13 cellular contexts compared by ENCODE assay signal in the genomic region with DNA sequence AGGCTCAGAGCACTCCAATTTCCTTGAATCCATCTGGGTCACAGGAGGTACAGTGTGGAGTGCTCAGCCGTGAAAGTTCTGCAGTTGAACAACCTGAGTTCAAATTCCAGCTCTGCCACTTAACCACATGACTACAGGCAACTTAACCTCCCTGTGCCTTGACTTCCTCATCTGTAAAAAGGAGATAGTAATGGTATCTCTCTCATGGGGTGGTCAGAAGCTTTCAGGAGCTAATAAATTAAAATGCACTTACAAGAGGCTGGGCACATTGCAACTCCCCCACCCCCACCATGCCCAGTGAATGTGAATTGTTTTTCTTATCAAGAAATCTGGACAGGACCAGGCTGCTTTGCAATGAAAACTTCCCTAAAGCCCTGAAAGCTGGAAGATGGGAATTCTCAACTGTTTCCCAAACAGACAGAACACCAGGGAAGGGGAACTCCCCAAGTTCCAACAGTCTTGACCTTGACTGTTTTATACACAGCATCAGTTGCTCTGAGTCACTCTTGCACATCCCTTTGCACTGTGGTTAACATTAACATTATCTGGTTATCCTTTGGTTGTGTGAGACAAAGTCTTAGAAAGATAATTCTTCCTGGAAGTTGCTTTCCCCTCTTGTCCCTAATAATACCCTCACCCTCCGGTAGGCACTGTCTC.
DNase-seq lines count a peak whose midpoint lies in the region; ATAC-seq, FAIRE-seq and TF ChIP-seq lines count a peak whose summit lies in the region.
"Had no signal": no experiment of that assay in that cellular context is flagged by ENCODE, and none has a peak within 500 bp of the region (broad histone marks: within the 10 kb centered on the region; RNA-seq: fewer than 3 reads in every experiment).

No MANE protein-coding gene starts in this region.

- peaks cover 12% of the 10 kb centered on the region for H3K4me1 ChIP-seq in A549
- no peaks in the 10 kb centered on the region for H3K4me1 ChIP-seq in naive thymus-derived CD4-positive, alpha-beta T cell (ENCODE audit: control insufficient read depth in 2 of 2, insufficient read depth in 2 of 2, low read length in 2 of 2)
- H3K4me1 ChIP-seq: adrenal gland had no signal

- H3K4me3 Mint-ChIP-seq in naive thymus-derived CD4-positive, alpha-beta T cell, result peak overlapping the region in 1 of 10 donors; percentile 10
- H3K4me3 Mint-ChIP-seq: B cell had no signal

- H3K27me3 ChIP-seq in bronchial epithelial cell (ENCODE audit: control insufficient read depth, insufficient read depth, low read length), result no peaks in the 10 kb centered on the region
- no peaks in the 10 kb centered on the region for H3K27me3 ChIP-seq in naive thymus-derived CD4-positive, alpha-beta T cell (ENCODE audit: control insufficient read depth in 2 of 2, insufficient read depth in 2 of 2, low read length in 2 of 2)
- H3K27me3 ChIP-seq: adrenal gland had no signal

- TF ChIP-seq RAD21 in A549 (conservative IDR thresholded peaks at IDR 0.05 in 1 of 2, IDR thresholded peaks at IDR 0.05 in 1 of 2), result no peak

- peak overlapping the region in 3 of 9 donors; percentile 14 to 93 (median 30) for H3K27ac Mint-ChIP-seq in naive thymus-derived CD4-positive, alpha-beta T cell
- H3K27ac Mint-ChIP-seq: B cell had no signal

- DNase-seq in A549 (ENCODE audit: low read depth in 1 of 2, low spot score in 1 of 2) (peak in 1 of 2 experiments; percentile 26), NCI-H226 (peak; percentile 34), bronchial epithelial cell (ENCODE audit: low read depth) (peak; percentile 32), dedifferentiated amniotic fluid mesenchymal stem cell (ENCODE audit: extremely low spot score) (no peak), NOMO-1 (lab: John Stamatoyannopoulos, UW; ENCODE audit: unreplicated experiment in 2 of 2) (no peak)
- no peak for DNase-seq in naive thymus-derived CD4-positive, alpha-beta T cell
- DNase-seq in activated CD8-positive, alpha-beta memory T cell treated with anti-CD3 and anti-CD28 coated beads, Interleukin-2, amount 50 U/mL, for 4 hours, result no peak
- DNase-seq: activated CD4-positive, CD25-positive, alpha-beta regulatory T cell treated with anti-CD3 and anti-CD28 coated beads, Interleukin-2, amount 50 U/mL, for 72 hours; NCI-H1092 treated with DMSO at 0.1 percent for 48 hours; PC-3 had no signal

- TF ChIP-seq POLR2A in A549 (IDR thresholded peaks at IDR 0.05; ENCODE audit: low read length), result no peak

- POLR2A ChIA-PET in A549 (lab: Yijun Ruan, JAX), result no interaction called here
- POLR2A ChIA-PET in naive thymus-derived CD4-positive, alpha-beta T cell (lab: Charles Lee), result interaction anchor here (1.3 kb wide), 1 partner anchor 8 kb away, joined by 3 read pairs; no protein-coding TSS in a partner anchor

- H3K27me3 Mint-ChIP-seq in naive thymus-derived CD4-positive, alpha-beta T cell, result no peaks in the 10 kb centered on the region
- H3K27me3 Mint-ChIP-seq: B cell had no signal

- H3K27ac ChIP-seq in A549, result 0 out of 6 replicates have a peak overlapping the region, but pooled peaks of 1 of the 2 experiments have one; percentile 9
- no peak overlapping the region for H3K27ac ChIP-seq in naive thymus-derived CD4-positive, alpha-beta T cell (ENCODE audit: low read depth, low read length)

- no peaks in the 10 kb centered on the region for H3K36me3 ChIP-seq in bronchial epithelial cell (ENCODE audit: control insufficient read depth, insufficient read depth, low read length)
- H3K36me3 ChIP-seq in naive thymus-derived CD4-positive, alpha-beta T cell (ENCODE audit: control insufficient read depth in 2 of 3, insufficient read depth in 3 of 3, low read length in 3 of 3), result no peaks in the 10 kb centered on the region
- H3K36me3 ChIP-seq: adrenal gland had no signal

- H3K9me3 ChIP-seq in A549, result no peaks in the 10 kb centered on the region
- no peaks in the 10 kb centered on the region for H3K9me3 ChIP-seq in naive thymus-derived CD4-positive, alpha-beta T cell (ENCODE audit: control insufficient read depth in 2 of 3, low read length in 3 of 3)
- H3K9me3 ChIP-seq: adrenal gland had no signal

- peak; percentile 54 to 61; a peak in 1 of 6 replicates for ATAC-seq in A549
- peak; percentile 49 for ATAC-seq in naive thymus-derived CD4-positive, alpha-beta T cell
- no peak for ATAC-seq in GM18873 (IDR thresholded peaks at IDR 0.05; ENCODE audit: low FRiP score, unreplicated experiment)
- ATAC-seq: PC-3 had no signal

- CTCF ChIA-PET in A549 (lab: Yijun Ruan, JAX), result interaction anchor here (1.3 kb wide), 2 partner anchors 9 to 109 kb away, joined by 3 read pairs; no protein-coding TSS in a partner anchor
- CTCF ChIA-PET in naive thymus-derived CD4-positive, alpha-beta T cell (lab: Charles Lee), result interaction anchor here (0.6 kb wide), 1 partner anchor 816 kb away, joined by 3 read pairs; no protein-coding TSS in a partner anchor

- FAIRE-seq in A549 (lab: Jason Lieb, UNC) (no peak), bronchial epithelial cell (lab: Jason Lieb, UNC) (peak; percentile 23)

- peaks cover 0 to 10% (median 7%) of the 10 kb centered on the region in 7 donors for H3K4me1 Mint-ChIP-seq in naive thymus-derived CD4-positive, alpha-beta T cell

- peaks cover 0 to 5% (median 0%) of the 10 kb centered on the region in 11 donors for H3K9me3 Mint-ChIP-seq in naive thymus-derived CD4-positive, alpha-beta T cell

- no peak overlapping the region for H3K4me3 ChIP-seq in A549
- H3K4me3 ChIP-seq in bronchial epithelial cell (ENCODE audit: low read depth, low read length), result no peak overlapping the region
- no peak overlapping the region for H3K4me3 ChIP-seq in naive thymus-derived CD4-positive, alpha-beta T cell (ENCODE audit: low read length)
- H3K4me3 ChIP-seq: adrenal gland had no signal

- H3K4me2 ChIP-seq in A549, result peak overlapping the region; percentile 35

- intact Hi-C loops in naive thymus-derived CD4-positive, alpha-beta T cell (cut with micrococcal nuclease), result loop anchor here in 1 of 2 donors (1.0 kb wide), 1 partner anchor 10 kb away; no protein-coding TSS in a partner anchor

- TF ChIP-seq EP300 in A549 (IDR thresholded peaks at IDR 0.05), result no peak

- peaks cover 0 to 15% (median 4%) of the 10 kb centered on the region in 5 donors for H3K36me3 Mint-ChIP-seq in naive thymus-derived CD4-positive, alpha-beta T cell

- no peak for TF ChIP-seq CTCF in A549 (IDR thresholded peaks at IDR 0.05)
- TF ChIP-seq CTCF in bronchial epithelial cell (IDR thresholded peaks at IDR 0.05; ENCODE audit: insufficient read depth, low read length, severe bottlenecking), result no peak

- 75% methylated on average over 2 of the region's 2 CpGs for WGBS in A549 (ENCODE audit: missing lambda C conversion rate)

TF ChIP-seq in A549, 52 proteins besides CTCF, POLR2A, EP300 and RAD21:
- TF ChIP-seq HEYL (CRISPR knock-in tag; IDR thresholded peaks at IDR 0.05) (no peak), PHF8 (IDR thresholded peaks at IDR 0.05; ENCODE audit: borderline replicate concordance, low read depth) (no peak), RCOR1 (IDR thresholded peaks at IDR 0.05; ENCODE audit: low read depth, low read length) (no peak), FOSL2 (IDR thresholded peaks at IDR 0.05) (no peak), FOSL2 (CRISPR knock-in tag; IDR thresholded peaks at IDR 0.05) (no peak)

Comparison
In these comparisons a context has a peak if more than half of its experiments do, and no peak if none do; other contexts are left out.
1. DNase-seq: peak in NCI-H226 (single experiment) and bronchial epithelial cell (single experiment); none in naive thymus-derived CD4-positive, alpha-beta T cell (0 of 9), dedifferentiated amniotic fluid mesenchymal stem cell (single experiment), activated CD8-positive, alpha-beta memory T cell treated with anti-CD3 and anti-CD28 coated beads, Interleukin-2, amount 50 U/mL, for 4 hours (single experiment) and NOMO-1 (0 of 2).